In the genomic region with DNA sequence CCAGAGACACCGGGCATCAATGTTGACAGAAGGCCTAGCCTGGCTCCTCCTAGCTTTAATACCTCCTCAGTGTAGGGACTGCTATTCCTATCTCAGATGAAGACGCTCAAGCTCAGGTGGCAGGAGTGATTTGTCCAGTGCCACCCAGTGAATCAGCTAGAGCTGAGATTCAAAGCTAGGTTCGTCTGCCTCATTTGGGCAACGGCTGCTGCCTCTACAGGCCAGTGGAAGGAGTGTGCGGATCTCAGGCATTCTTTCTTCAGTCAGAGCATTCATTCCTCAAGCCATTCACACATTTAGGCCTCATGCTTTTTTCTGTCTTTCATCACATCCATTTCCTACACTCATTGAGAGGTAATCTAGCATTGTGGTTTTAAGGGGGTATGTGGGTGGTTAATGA, we compare ENCODE assay signal across 1 cellular context.
TF ChIP-seq lines count a peak whose summit lies in the region.

No MANE protein-coding gene starts in this region.

TF ChIP-seq in H1, 55 proteins besides CTCF, POLR2A, EP300 and RAD21 (continued from another document):
- TF ChIP-seq BCL11A (IDR thresholded peaks at IDR 0.05; ENCODE audit: low read depth in 2 of 2, low read length in 2 of 2), result no peak
- TF ChIP-seq, protein P1, sequence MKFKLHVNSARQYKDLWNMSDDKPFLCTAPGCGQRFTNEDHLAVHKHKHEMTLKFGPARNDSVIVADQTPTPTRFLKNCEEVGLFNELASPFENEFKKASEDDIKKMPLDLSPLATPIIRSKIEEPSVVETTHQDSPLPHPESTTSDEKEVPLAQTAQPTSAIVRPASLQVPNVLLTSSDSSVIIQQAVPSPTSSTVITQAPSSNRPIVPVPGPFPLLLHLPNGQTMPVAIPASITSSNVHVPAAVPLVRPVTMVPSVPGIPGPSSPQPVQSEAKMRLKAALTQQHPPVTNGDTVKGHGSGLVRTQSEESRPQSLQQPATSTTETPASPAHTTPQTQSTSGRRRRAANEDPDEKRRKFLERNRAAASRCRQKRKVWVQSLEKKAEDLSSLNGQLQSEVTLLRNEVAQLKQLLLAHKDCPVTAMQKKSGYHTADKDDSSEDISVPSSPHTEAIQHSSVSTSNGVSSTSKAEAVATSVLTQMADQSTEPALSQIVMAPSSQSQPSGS (IDR thresholded peaks at IDR 0.05; ENCODE audit: low read length), result no peak
- TF ChIP-seq RBBP5 (IDR thresholded peaks at IDR 0.05; ENCODE audit: borderline replicate concordance, low read depth, low read length), result no peak
- TF ChIP-seq CREB1 (IDR thresholded peaks at IDR 0.05), result no peak
- TF ChIP-seq BACH1 (IDR thresholded peaks at IDR 0.05; ENCODE audit: low read length), result no peak
- TF ChIP-seq TAF7 (optimal IDR thresholded peaks at IDR 0.05; ENCODE audit: borderline replicate concordance, low read depth, low read length), result no peak
